ENCODE assay signal across 20 cellular contexts in genomic region chr2:149418065-149418464, GRCh38.
"Had no signal": no experiment of that assay in that cellular context is flagged by ENCODE, and none has a peak within 500 bp of the region (broad histone marks: within the 10 kb centered on the region; RNA-seq: fewer than 3 reads in every experiment).

No MANE protein-coding gene starts in this region.

- H3K4me1 ChIP-seq: pancreas, psoas muscle, right atrium auricular region, spleen, thyroid gland had no signal

- H3K27ac Mint-ChIP-seq: activated B cell treated with CpG ODN at 0.5 μM for 24 hours; activated CD4-positive, alpha-beta memory T cell treated with anti-CD3 and anti-CD28 coated beads for 36 hours; activated CD4-positive, alpha-beta T cell treated with anti-CD3 and anti-CD28 coated beads for 36 hours; activated naive CD4-positive, alpha-beta T cell treated with anti-CD3 and anti-CD28 coated beads, Interleukin-2, amount 10 ng/mL, durations not matched to agents 7 days and 5 days; natural killer cell; T-helper 17 cell had no signal

- H3K9me3 Mint-ChIP-seq: activated B cell treated with CpG ODN at 0.5 μM for 24 hours; activated CD4-positive, alpha-beta memory T cell treated with anti-CD3 and anti-CD28 coated beads for 36 hours; activated naive CD4-positive, alpha-beta T cell treated with anti-CD3 and anti-CD28 coated beads, Interleukin-2, amount 10 ng/mL, durations not matched to agents 7 days and 5 days had no signal

- H3K9me3 ChIP-seq: pancreas, psoas muscle, right atrium auricular region, spleen, thyroid gland had no signal

- H3K27me3 Mint-ChIP-seq: activated B cell treated with CpG ODN at 0.5 μM for 24 hours; activated CD4-positive, alpha-beta T cell treated with anti-CD3 and anti-CD28 coated beads for 36 hours had no signal

- H3K36me3 ChIP-seq: pancreas, right atrium auricular region, spleen, thyroid gland had no signal

- DNase-seq: activated B cell treated with CpG ODN at 0.5 μM for 24 hours; activated CD4-positive, alpha-beta memory T cell treated with anti-CD3 and anti-CD28 coated beads for 36 hours; activated CD4-positive, alpha-beta T cell treated with anti-CD3 and anti-CD28 coated beads for 36 hours; activated effector memory CD4-positive, alpha-beta T cell treated with anti-CD3 and anti-CD28 coated beads, Interleukin-2, amount 50 U/mL, for 16 hours; activated naive CD4-positive, alpha-beta T cell treated with anti-CD3 and anti-CD28 coated beads, Interleukin-2, amount 10 ng/mL, durations not matched to agents 7 days and 5 days; amygdala; effector CD8-positive, alpha-beta T cell; kidney; midbrain; natural killer cell; pancreas; psoas muscle; spleen; stimulated activated CD4-positive, alpha-beta T cell treated with anti-CD3 and anti-CD28 coated beads, Interleukin-4, amount 100 ng/mL, for 24 hours; stimulated activated naive CD4-positive, alpha-beta T cell treated with Interleukin-2 at 50 U/mL for 16 hours; SW 1271; T-helper 17 cell; thyroid gland had no signal

- H3K27me3 ChIP-seq: pancreas, right atrium auricular region, thyroid gland had no signal

- H3K27ac ChIP-seq: pancreas, psoas muscle, right atrium auricular region, spleen, thyroid gland had no signal

- H3K4me1 Mint-ChIP-seq: activated B cell treated with CpG ODN at 0.5 μM for 24 hours; activated CD4-positive, alpha-beta T cell treated with anti-CD3 and anti-CD28 coated beads for 36 hours; activated naive CD4-positive, alpha-beta T cell treated with anti-CD3 and anti-CD28 coated beads, Interleukin-2, amount 10 ng/mL, durations not matched to agents 7 days and 5 days; natural killer cell; T-helper 17 cell had no signal

- H3K36me3 Mint-ChIP-seq: activated CD4-positive, alpha-beta memory T cell treated with anti-CD3 and anti-CD28 coated beads for 36 hours; activated naive CD4-positive, alpha-beta T cell treated with anti-CD3 and anti-CD28 coated beads, Interleukin-2, amount 10 ng/mL, durations not matched to agents 7 days and 5 days; natural killer cell had no signal

- H3K4me3 Mint-ChIP-seq: activated B cell treated with CpG ODN at 0.5 μM for 24 hours; activated CD4-positive, alpha-beta memory T cell treated with anti-CD3 and anti-CD28 coated beads for 36 hours; activated CD4-positive, alpha-beta T cell treated with anti-CD3 and anti-CD28 coated beads for 36 hours; activated naive CD4-positive, alpha-beta T cell treated with anti-CD3 and anti-CD28 coated beads, Interleukin-2, amount 10 ng/mL, durations not matched to agents 7 days and 5 days; natural killer cell; T-helper 17 cell had no signal

- H3K4me3 ChIP-seq: lung, pancreas, psoas muscle, right atrium auricular region, spleen, thyroid gland had no signal
